Comparison of ENCODE assay signal across 7 cellular contexts in genomic region chr12:49345048-49345839, GRCh38.
A peak's percentile ranks its signal among the peaks of the same experiment; 100 is the strongest.
DNase-seq lines count a peak whose midpoint lies in the region; ATAC-seq lines count a peak whose summit lies in the region.
"Had no signal": no experiment of that assay in that cellular context is flagged by ENCODE, and none has a peak within 500 bp of the region (broad histone marks: within the 10 kb centered on the region; RNA-seq: fewer than 3 reads in every experiment).

No MANE protein-coding gene starts in this region.

- H3K9ac ChIP-seq in mucosa of rectum (ENCODE audit: low read depth in 1 of 2, low read length in 2 of 2) = no peak overlapping the region

- H3K36me3 ChIP-seq in mucosa of rectum (ENCODE audit: control insufficient read depth in 2 of 2, insufficient read depth in 2 of 2, low read length in 2 of 2) = no peaks in the 10 kb centered on the region

- no peak overlapping the region for H3K27ac ChIP-seq in mucosa of rectum (ENCODE audit: low read depth in 2 of 2, low read length in 2 of 2)

- ATAC-seq in GM19463 (IDR thresholded peaks at IDR 0.05; ENCODE audit: unreplicated experiment) = no peak
- ATAC-seq: activated naive CD4-positive, alpha-beta T cell treated with anti-CD3 and anti-CD28 coated beads, Interleukin-2, amount 50 U/mL, for 72 hours had no signal

- peak overlapping the region; percentile 27 to 48 for H3K4me3 ChIP-seq in mucosa of rectum (ENCODE audit: low read length in 2 of 2)

- H3K27ac Mint-ChIP-seq in activated naive CD4-positive, alpha-beta T cell treated with anti-CD3 and anti-CD28 coated beads, Interleukin-2, amount 50 U/mL, for 24 hours = peak overlapping the region; percentile 55
- H3K27ac Mint-ChIP-seq: activated naive CD4-positive, alpha-beta T cell treated with anti-CD3 and anti-CD28 coated beads, Interleukin-2, amount 50 U/mL, for 72 hours had no signal

- no peaks in the 10 kb centered on the region for H3K9me3 Mint-ChIP-seq in activated naive CD4-positive, alpha-beta T cell treated with anti-CD3 and anti-CD28 coated beads, Interleukin-2, amount 50 U/mL, for 24 hours
- H3K9me3 Mint-ChIP-seq: activated naive CD4-positive, alpha-beta T cell treated with anti-CD3 and anti-CD28 coated beads, Interleukin-2, amount 50 U/mL, for 72 hours had no signal

- H3K4me1 Mint-ChIP-seq in activated naive CD4-positive, alpha-beta T cell treated with anti-CD3 and anti-CD28 coated beads, Interleukin-2, amount 50 U/mL, for 24 hours = peaks cover 40% of the 10 kb centered on the region

- H3K4me1 ChIP-seq in mucosa of rectum (ENCODE audit: control insufficient read depth in 2 of 2, insufficient read depth in 2 of 2, low read length in 2 of 2) = peaks cover 45 to 47% of the 10 kb centered on the region in 2 donors

- peak overlapping the region; percentile 65 for H3K4me3 Mint-ChIP-seq in activated naive CD4-positive, alpha-beta T cell treated with anti-CD3 and anti-CD28 coated beads, Interleukin-2, amount 50 U/mL, for 24 hours

- DNase-seq in NCI-H2081 (lab: John Stamatoyannopoulos, UW) (peak; percentile 22 to 49), NCI-H2081 treated with DMSO at 0.1 percent for 48 hours (lab: John Stamatoyannopoulos, UW) (no peak), UCSD-AML1 (lab: John Stamatoyannopoulos, UW; ENCODE audit: unreplicated experiment) (no peak)

- H3K27me3 Mint-ChIP-seq in activated naive CD4-positive, alpha-beta T cell treated with anti-CD3 and anti-CD28 coated beads, Interleukin-2, amount 50 U/mL, for 24 hours = peaks cover 41% of the 10 kb centered on the region

- H3K9me3 ChIP-seq in mucosa of rectum (ENCODE audit: control insufficient read depth in 2 of 2, low read length in 2 of 2) = no peaks in the 10 kb centered on the region

- H3K36me3 Mint-ChIP-seq in activated naive CD4-positive, alpha-beta T cell treated with anti-CD3 and anti-CD28 coated beads, Interleukin-2, amount 50 U/mL, for 24 hours = no peaks in the 10 kb centered on the region
- H3K36me3 Mint-ChIP-seq: activated naive CD4-positive, alpha-beta T cell treated with anti-CD3 and anti-CD28 coated beads, Interleukin-2, amount 50 U/mL, for 72 hours had no signal

- peaks cover 33 to 36% of the 10 kb centered on the region in 2 donors for H3K27me3 ChIP-seq in mucosa of rectum (ENCODE audit: control insufficient read depth in 2 of 2, insufficient read depth in 2 of 2, low read length in 2 of 2)

Comparison
In these comparisons a context has a peak if more than half of its experiments do, and no peak if none do; other contexts are left out.
1. DNase-seq: peak in NCI-H2081 (2 of 2); none in NCI-H2081 treated with DMSO at 0.1 percent for 48 hours (single experiment) and UCSD-AML1 (single experiment).